23 cellular contexts compared by ENCODE assay signal in the genomic region with DNA sequence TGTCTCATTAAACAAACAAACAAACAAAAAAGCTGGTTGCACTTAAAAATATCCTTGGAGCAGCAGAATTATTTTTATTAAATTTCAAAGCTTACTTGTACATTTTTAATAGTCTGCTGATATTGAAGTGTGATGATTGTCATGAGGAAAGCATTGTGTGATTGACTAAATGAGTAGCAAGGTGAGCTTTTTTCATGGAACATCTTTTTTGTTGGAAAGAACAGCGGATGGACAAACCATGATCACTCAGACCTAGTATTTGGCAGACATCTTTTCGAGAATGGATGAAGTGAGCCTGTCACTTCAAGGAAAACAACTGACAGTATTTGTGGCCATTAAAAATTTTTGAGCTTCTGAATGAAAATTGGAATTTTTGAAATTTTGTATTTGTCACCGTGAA. TPM values are rescaled to one million over a fixed set of nuclear protein-coding genes. Genes with fewer than 3 reads are reported as not detected.
A peak's percentile ranks its signal among the peaks of the same experiment; 100 is the strongest.
DNase-seq lines count a peak whose midpoint lies in the region; ATAC-seq, FAIRE-seq and TF ChIP-seq lines count a peak whose summit lies in the region.
"Had no signal": no experiment of that assay in that cellular context is flagged by ENCODE, and none has a peak within 500 bp of the region (broad histone marks: within the 10 kb centered on the region; RNA-seq: fewer than 3 reads in every experiment).

No MANE protein-coding gene starts in this region.

- H3K27ac Mint-ChIP-seq in Caco-2 (ENCODE audit: unreplicated experiment) = peak overlapping the region; percentile 70
- H3K27ac Mint-ChIP-seq: CD4-positive, alpha-beta T cell; GM23338 had no signal

- H3K9me3 Mint-ChIP-seq in Caco-2 (ENCODE audit: unreplicated experiment) = no peaks in the 10 kb centered on the region
- H3K9me3 Mint-ChIP-seq: CD4-positive, alpha-beta T cell had no signal

- no peak for TF ChIP-seq POLR2A in K562 (conservative IDR thresholded peaks at IDR 0.05)
- TF ChIP-seq POLR2A in erythroblast (IDR thresholded peaks at IDR 0.05; ENCODE audit: low read length) = no peak

- no peak overlapping the region for H3K14ac ChIP-seq in neuronal stem cell (ENCODE audit: low read length)

- intact Hi-C loops in Caco-2 (cut with micrococcal nuclease; ENCODE audit: unreplicated experiment) = loop anchor here (5.0 kb wide), 1 partner anchor 68 kb away; no protein-coding TSS in a partner anchor
- intact Hi-C loops in K562 (cut with micrococcal nuclease) = no loop called here

- no peak overlapping the region for H4K91ac ChIP-seq in neuronal stem cell (ENCODE audit: low read depth, low read length, poor library complexity)

- 45% methylated on average over 3 of the region's 3 CpGs for WGBS in K562 (ENCODE audit: insufficient coverage, low coverage, missing lambda C conversion rate)
- WGBS in neuronal stem cell (ENCODE audit: extremely low coverage in 2 of 2, insufficient read length in 2 of 2, insufficient replicate concordance in 1 of 2), 2 donors = no CpG with 5 or more reads among the region's 3 CpGs

- H3K79me1 ChIP-seq in neuronal stem cell (ENCODE audit: low read depth, low read length) = no peaks in the 10 kb centered on the region

- no TSS peak for BruUV-seq in Caco-2 (replicated peaks; lab: Mats Ljungman, UMichigan)
- no TSS peak for BruUV-seq in K562 (replicated peaks; lab: Mats Ljungman, UMichigan)

- H3K4me1 ChIP-seq in Caco-2 (peaks cover 54% of the 10 kb centered on the region), HEK293 (ENCODE audit: control insufficient read depth, insufficient read depth, low read length) (0 out of 2 replicates have a peak, but pooled peaks cover 3% of the 10 kb centered on the region), K562 (replicated peaks in 1 of 2; ENCODE audit: control insufficient read depth in 2 of 2, insufficient read depth in 2 of 2, low read length in 2 of 2) (peaks cover 8 to 10% of the 10 kb centered on the region in 2 experiments; a peak in 4 of 5 replicates), neuronal stem cell (ENCODE audit: control insufficient read depth in 2 of 2, insufficient read depth in 1 of 2, low read depth in 1 of 2, low read length in 2 of 2) (peaks cover 0 to 4% of the 10 kb centered on the region in 2 donors)
- H3K4me1 ChIP-seq: BE2C had no signal

- H3K36me3 ChIP-seq in Caco-2 (ENCODE audit: control insufficient read depth, insufficient read depth, low read length) = no peaks in the 10 kb centered on the region
- no peaks in the 10 kb centered on the region for H3K36me3 ChIP-seq in HEK293 (ENCODE audit: control insufficient read depth in 2 of 2, insufficient read depth in 1 of 2, low read length in 2 of 2)
- no peaks in the 10 kb centered on the region; the same call in 2 of the 3 replicates for H3K36me3 ChIP-seq in K562 (ENCODE audit: control insufficient read depth, insufficient read depth, low read length)
- H3K36me3 ChIP-seq in neuronal stem cell (replicated peaks in 1 of 2; ENCODE audit: control insufficient read depth in 2 of 2, insufficient read depth in 2 of 2, low read length in 2 of 2) = no peaks in the 10 kb centered on the region
- H3K36me3 ChIP-seq: BE2C had no signal

- no peak overlapping the region for H3K9ac ChIP-seq in K562 (ENCODE audit: insufficient read depth in 1 of 2, low read depth in 2 of 2, low read length in 2 of 2)
- H3K9ac ChIP-seq in neuronal stem cell (ENCODE audit: low read depth, low read length, poor library complexity) = no peak overlapping the region

- no peaks in the 10 kb centered on the region for H3K9me1 ChIP-seq in K562 (ENCODE audit: control insufficient read depth, insufficient read depth, low read length)

- TF ChIP-seq RAD21 in K562 (CRISPR knock-in tag; conservative IDR thresholded peaks at IDR 0.05 in 1 of 2, IDR thresholded peaks at IDR 0.05 in 1 of 2) = no peak

- H3K23ac ChIP-seq in neuronal stem cell (ENCODE audit: low read depth, low read length, poor library complexity) = no peak overlapping the region

- H3K27me3 Mint-ChIP-seq in Caco-2 (ENCODE audit: insufficient read depth, unreplicated experiment) = no peaks in the 10 kb centered on the region
- H3K27me3 Mint-ChIP-seq: CD4-positive, alpha-beta T cell had no signal

- no peak overlapping the region for H4K8ac ChIP-seq in neuronal stem cell (ENCODE audit: low read depth, low read length)

- FAIRE-seq in K562 (lab: Jason Lieb, UNC) (no peak), urothelium cell line (lab: Jason Lieb, UNC) (no peak)
- FAIRE-seq: A204.1, GM12878, GM19239, H54, HTR-8/SVneo had no signal

- POLR2A ChIA-PET in Caco-2 (lab: Charles Lee) = interaction anchor here (0.7 to 1.9 kb wide), 3 partner anchors 9 to 649 kb away, joined by 3 to 9 read pairs (median 4); no protein-coding TSS in a partner anchor
- POLR2A ChIA-PET in HEK293 (lab: Yijun Ruan, JAX) = interaction anchor here (0.7 to 1.5 kb wide), 3 partner anchors 10 to 56 kb away, joined by 3 to 4 read pairs (median 3); no protein-coding TSS in a partner anchor
- POLR2A ChIA-PET in K562 (lab: Yijun Ruan, JAX) = no interaction called here

- ATAC-seq in K562 = no peak
- ATAC-seq: GM12878, GM23338 had no signal

- CTCF ChIA-PET in Caco-2 (lab: Charles Lee) (interaction anchor here (1.3 to 1.4 kb wide), 2 partner anchors 85 to 103 kb away, joined by 4 read pairs; no protein-coding TSS in a partner anchor), HEK293 (lab: Yijun Ruan, JAX) (interaction anchor here (0.6 kb wide), 3 partner anchors 23 to 873 kb away, joined by 3 to 5 read pairs (median 4); no protein-coding TSS in a partner anchor), K562 (lab: Yijun Ruan, JAX; ENCODE audit: low intra/inter-chr PET ratio) (no interaction called here)

- no peak overlapping the region for H2BK120ac ChIP-seq in neuronal stem cell (ENCODE audit: low read depth, low read length)

- TF ChIP-seq CTCF in Caco-2 (IDR thresholded peaks at IDR 0.05; ENCODE audit: insufficient read depth in 1 of 2, low read depth in 1 of 2, low read length in 1 of 2, severe bottlenecking in 1 of 2, unreplicated experiment in 1 of 2) = no peak
- TF ChIP-seq CTCF in HEK293 (tag by site-specific recombination; IDR thresholded peaks at IDR 0.05) = no peak
- TF ChIP-seq CTCF in K562 (IDR thresholded peaks at IDR 0.05 in 2 of 3, conservative IDR thresholded peaks at IDR 0.05 in 1 of 3; ENCODE audit: insufficient read depth in 2 of 3, low read depth in 1 of 3, low read length in 3 of 3) = no peak

- H2BK15ac ChIP-seq in neuronal stem cell (ENCODE audit: low read length) = no peak overlapping the region

- no peak for TF ChIP-seq EP300 in K562 (IDR thresholded peaks at IDR 0.05; ENCODE audit: low read length)

- no peak overlapping the region for H2BK12ac ChIP-seq in neuronal stem cell (ENCODE audit: low read length)

- no peak overlapping the region for H2AK5ac ChIP-seq in neuronal stem cell (ENCODE audit: low read depth, low read length)

- H4K20me1 ChIP-seq in K562 (replicated peaks; ENCODE audit: control insufficient read depth, insufficient read depth, low read length) = no peaks in the 10 kb centered on the region

- H3K36me3 Mint-ChIP-seq in Caco-2 (ENCODE audit: insufficient read depth, unreplicated experiment) = peaks cover 19% of the 10 kb centered on the region

- peak overlapping the region; percentile 44 for H3K4me3 Mint-ChIP-seq in Caco-2 (ENCODE audit: unreplicated experiment)
- H3K4me3 Mint-ChIP-seq: CD4-positive, alpha-beta T cell; GM23338 had no signal

- H2AFZ ChIP-seq in K562 (ENCODE audit: low read depth, low read length) (no peak overlapping the region), neuronal stem cell (ENCODE audit: low read length) (no peak overlapping the region)
- H2AFZ ChIP-seq: GM23338 had no signal

- peaks cover 50% of the 10 kb centered on the region for H3K4me1 Mint-ChIP-seq in Caco-2 (ENCODE audit: low read depth, unreplicated experiment)

- H3K27ac ChIP-seq in HEK293 (ENCODE audit: extremely low read depth, low read depth, low read length) = no peak overlapping the region
- H3K27ac ChIP-seq in K562 (ENCODE audit: extremely low read depth, low read depth, low read length) = no peak overlapping the region
- no peak overlapping the region for H3K27ac ChIP-seq in neuronal stem cell (replicated peaks; ENCODE audit: low read length)

- H3K4ac ChIP-seq in neuronal stem cell (ENCODE audit: low read length) = no peak overlapping the region

- no peak for DNase-seq in Caco-2
- no peak for DNase-seq in K562 (ENCODE audit: extremely low read depth in 1 of 4, low spot score in 3 of 4)
- no peak for DNase-seq in erythroblast (lab: John Stamatoyannopoulos, UW)
- DNase-seq in neuronal stem cell (ENCODE audit: low spot score) = no peak
- DNase-seq in urothelium cell line (ENCODE audit: low spot score) = no peak
- DNase-seq: ACHN; BE2C; C1 segment of cervical spinal cord; CD4-positive, alpha-beta T cell; DMS153; DND-41; EL; HCEC 1CT; IMR-90; KBM-7 had no signal

- H3K9me3 ChIP-seq in Caco-2 (peaks cover 11% of the 10 kb centered on the region), HEK293 (ENCODE audit: control insufficient read depth, insufficient read depth, low read depth, low read length) (no peaks in the 10 kb centered on the region), K562 (replicated peaks; ENCODE audit: control insufficient read depth, insufficient read depth, low read depth, low read length) (peaks cover 5% of the 10 kb centered on the region; the same call in 1 of the 2 replicates), neuronal stem cell (replicated peaks in 1 of 2; ENCODE audit: control insufficient read depth in 2 of 2, insufficient read depth in 1 of 2, low read depth in 1 of 2, low read length in 2 of 2) (peaks cover 0 to 6% of the 10 kb centered on the region in 2 donors)
- H3K9me3 ChIP-seq: BE2C had no signal

- H3K27me3 ChIP-seq in Caco-2 (replicated peaks; ENCODE audit: control insufficient read depth, insufficient read depth, low read length) (no peaks in the 10 kb centered on the region), K562 (ENCODE audit: control insufficient read depth in 2 of 2, insufficient read depth in 2 of 2, low read length in 2 of 2) (no peaks in the 10 kb centered on the region), neuronal stem cell (ENCODE audit: control insufficient read depth in 3 of 3, insufficient read depth in 3 of 3, low read depth in 1 of 3, low read length in 3 of 3) (no peaks in the 10 kb centered on the region)
- H3K27me3 ChIP-seq: BE2C had no signal

- H3K4me2 ChIP-seq in K562 (ENCODE audit: insufficient read depth, low read length) (no peak overlapping the region), neuronal stem cell (ENCODE audit: insufficient read depth, low read length, poor library complexity, severe bottlenecking) (no peak overlapping the region)
- H3K4me2 ChIP-seq: GM23338 had no signal

- no peaks in the 10 kb centered on the region for H3K79me2 ChIP-seq in K562 (ENCODE audit: control insufficient read depth, insufficient read depth, low read length)

- in situ Hi-C loops in K562 (cut with MboI) = no loop called here

- H2BK5ac ChIP-seq in neuronal stem cell (ENCODE audit: low read length) = no peak overlapping the region

- H3K18ac ChIP-seq in neuronal stem cell (ENCODE audit: low read length) = no peak overlapping the region

- H3K4me3 ChIP-seq in Caco-2 (ENCODE audit: low read depth, low read length) = no peak overlapping the region
- H3K4me3 ChIP-seq in HEK293 (ENCODE audit: low read depth, low read length) = no peak overlapping the region
- H3K4me3 ChIP-seq in K562 = no peak overlapping the region
- no peak overlapping the region for H3K4me3 ChIP-seq in neuronal stem cell (ENCODE audit: low read length in 2 of 2)
- H3K4me3 ChIP-seq: GM12878, GM23338 had no signal

RNA-seq across cellular contexts. Expression of a gene that starts 5.7 kb away (rescaled TPM):
- total RNA-seq in Caco-2 (2022) (0.18 TPM in 1 of 2 replicates, not detected in the other), K562 (2014; rRNA removed) (not detected in 2 replicates), K562 (2014; rRNA removed; fragmentation: Illumina TruSeq; extraction: Trizol) (not detected in 2 replicates), K562 (2015; rRNA removed; fragmentation: Illumina TruSeq; extraction: Trizol) (not detected in 2 replicates), K562 (2021) (not detected in 2 replicates)
- total RNA-seq in K562 (2011; cell fraction: chromatin; rRNA removed; ENCODE audit: low replicate concordance) = not detected in 2 replicates
- total RNA-seq in K562 (2011; cell fraction: nucleolus; rRNA removed) = not detected in 2 replicates
- total RNA-seq in K562 (2011; cell fraction: nucleoplasm; rRNA removed) = not detected in 2 replicates
- polyA plus RNA-seq in K562 (2011; rRNA removed) (not detected in 2 replicates), K562 (2014; fragmentation: Illumina TruSeq; extraction: Trizol) (not detected in 2 replicates), K562 (2014; fragmentation: Nextera tagmentation; extraction: Ambion mirVana) (not detected), K562 (2014; rRNA removed) (not detected in 2 replicates)
- polyA plus RNA-seq in K562 (2011; cell fraction: cytosol; rRNA removed) = not detected in 2 replicates
- polyA plus RNA-seq in K562 (2011; cell fraction: nucleus; rRNA removed) = not detected in 2 replicates
- polyA plus RNA-seq in K562 (2012) = not detected in 2 replicates
- not detected in 2 replicates for polyA minus RNA-seq in K562 (2011; rRNA and poly(A)+ RNA removed)
- not detected in 2 replicates for polyA minus RNA-seq in K562 (2011; cell fraction: cytosol; rRNA and poly(A)+ RNA removed)
- polyA minus RNA-seq in K562 (2011; cell fraction: nucleus; rRNA and poly(A)+ RNA removed) = not detected in 2 replicates
- polyA plus RNA-seq in neuronal stem cell (2013, experiment 1 of 2) = not detected
- polyA plus RNA-seq in neuronal stem cell (2013, experiment 2 of 2) = not detected
- total RNA-seq: CD4-positive, alpha-beta T cell; G401; GM12878; GM23338; IMR-90 had no signal
- polyA plus RNA-seq: GM12878, GM23338, IMR-90 had no signal

RNA-seq across cellular contexts. Expression of a gene that starts 19.7 kb away (rescaled TPM):
- total RNA-seq in Caco-2 (2022) = not detected in 2 replicates
- total RNA-seq in K562 (2011; cell fraction: chromatin; rRNA removed; ENCODE audit: low replicate concordance) = not detected in 2 replicates
- total RNA-seq in K562 (2011; cell fraction: nucleolus; rRNA removed) = not detected in 2 replicates
- total RNA-seq in K562 (2011; cell fraction: nucleoplasm; rRNA removed) = not detected in 2 replicates
- not detected in 2 replicates for total RNA-seq in K562 (2014; rRNA removed)
- not detected in 2 replicates for total RNA-seq in K562 (2014; rRNA removed; fragmentation: Illumina TruSeq; extraction: Trizol)
- total RNA-seq in K562 (2015; rRNA removed; fragmentation: Illumina TruSeq; extraction: Trizol) = not detected in 2 replicates
- not detected in 2 replicates for total RNA-seq in K562 (2021)
- polyA plus RNA-seq in K562 (2011; rRNA removed) = not detected in 2 replicates
- not detected in 2 replicates for polyA plus RNA-seq in K562 (2011; cell fraction: cytosol; rRNA removed)
- polyA plus RNA-seq in K562 (2011; cell fraction: nucleus; rRNA removed) = not detected in 2 replicates
- not detected in 2 replicates for polyA plus RNA-seq in K562 (2012)
- polyA plus RNA-seq in K562 (2014; fragmentation: Illumina TruSeq; extraction: Trizol) = not detected in 2 replicates
- polyA plus RNA-seq in K562 (2014; fragmentation: Nextera tagmentation; extraction: Ambion mirVana) = not detected
- polyA plus RNA-seq in K562 (2014; rRNA removed) = not detected in 2 replicates
- polyA minus RNA-seq in K562 (2011; rRNA and poly(A)+ RNA removed) = not detected in 2 replicates
- not detected in 2 replicates for polyA minus RNA-seq in K562 (2011; cell fraction: cytosol; rRNA and poly(A)+ RNA removed)
- not detected in 2 replicates for polyA minus RNA-seq in K562 (2011; cell fraction: nucleus; rRNA and poly(A)+ RNA removed)
- polyA plus RNA-seq in neuronal stem cell (2013, experiment 1 of 2) = not detected
- polyA plus RNA-seq in neuronal stem cell (2013, experiment 2 of 2) = not detected
- total RNA-seq: CD4-positive, alpha-beta T cell; G401; GM12878; GM23338; IMR-90 had no signal
- polyA plus RNA-seq: GM12878, IMR-90 had no signal
